ENCODE assay signal across 23 cellular contexts in genomic region chr18:13070460-13070859, GRCh38.
DNase-seq lines count a peak whose midpoint lies in the region; ATAC-seq, FAIRE-seq and TF ChIP-seq lines count a peak whose summit lies in the region.
"Had no signal": no experiment of that assay in that cellular context is flagged by ENCODE, and none has a peak within 500 bp of the region (broad histone marks: within the 10 kb centered on the region; RNA-seq: fewer than 3 reads in every experiment).

No MANE protein-coding gene starts in this region.

- 85 to 94% (median 90%) methylated on average over 5 of the region's 5 CpGs for WGBS in small intestine, 3 donors

- no peak overlapping the region for H3K4me3 Mint-ChIP-seq in activated naive CD4-positive, alpha-beta T cell treated with anti-CD3 and anti-CD28 coated beads, Interleukin-2, amount 10 ng/mL, durations not matched to agents 7 days and 5 days
- no peak overlapping the region for H3K4me3 Mint-ChIP-seq in stimulated activated effector memory CD8-positive, alpha-beta T cell treated with anti-CD3 and anti-CD28 coated beads, Interleukin-12 subunit alpha, Interleukin-12 subunit beta, amount 100 ng/mL, for 72 hours
- H3K4me3 Mint-ChIP-seq in stimulated activated naive B cell treated with anti-CD40 and anti-IgM and Interleukin-4, amounts not matched to agents 10 μg/mL and 1 μg/mL and 100 μg/mL, for 72 hours = no peak overlapping the region
- H3K4me3 Mint-ChIP-seq: activated CD4-positive, alpha-beta memory T cell treated with anti-CD3 and anti-CD28 coated beads for 36 hours; HFFc6; IgD-negative memory B cell had no signal

- H3K4me1 ChIP-seq in right atrium auricular region = peaks cover 0 to 4% of the 10 kb centered on the region in 2 donors
- H3K4me1 ChIP-seq in small intestine (ENCODE audit: control insufficient read depth in 2 of 2, insufficient read depth in 1 of 2, low read depth in 1 of 2, low read length in 1 of 2) = no peaks in the 10 kb centered on the region

- H3K9me3 ChIP-seq in right atrium auricular region = no peaks in the 10 kb centered on the region
- H3K9me3 ChIP-seq in small intestine (ENCODE audit: control insufficient read depth, low read depth) = no peaks in the 10 kb centered on the region

- H3K4me1 Mint-ChIP-seq in activated naive CD4-positive, alpha-beta T cell treated with anti-CD3 and anti-CD28 coated beads, Interleukin-2, amount 10 ng/mL, durations not matched to agents 7 days and 5 days = peaks cover 12% of the 10 kb centered on the region
- peaks cover 11% of the 10 kb centered on the region for H3K4me1 Mint-ChIP-seq in stimulated activated effector memory CD8-positive, alpha-beta T cell treated with anti-CD3 and anti-CD28 coated beads, Interleukin-12 subunit alpha, Interleukin-12 subunit beta, amount 100 ng/mL, for 72 hours
- peaks cover 9 to 14% of the 10 kb centered on the region in 2 donors for H3K4me1 Mint-ChIP-seq in stimulated activated naive B cell treated with anti-CD40 and anti-IgM and Interleukin-4, amounts not matched to agents 10 μg/mL and 1 μg/mL and 100 μg/mL, for 72 hours

- no peaks in the 10 kb centered on the region for H3K9me3 Mint-ChIP-seq in activated naive CD4-positive, alpha-beta T cell treated with anti-CD3 and anti-CD28 coated beads, Interleukin-2, amount 10 ng/mL, durations not matched to agents 7 days and 5 days
- H3K9me3 Mint-ChIP-seq in stimulated activated effector memory CD8-positive, alpha-beta T cell treated with anti-CD3 and anti-CD28 coated beads, Interleukin-12 subunit alpha, Interleukin-12 subunit beta, amount 100 ng/mL, for 72 hours = no peaks in the 10 kb centered on the region
- no peaks in the 10 kb centered on the region for H3K9me3 Mint-ChIP-seq in stimulated activated naive B cell treated with anti-CD40 and anti-IgM and Interleukin-4, amounts not matched to agents 10 μg/mL and 1 μg/mL and 100 μg/mL, for 72 hours
- H3K9me3 Mint-ChIP-seq: activated CD4-positive, alpha-beta memory T cell treated with anti-CD3 and anti-CD28 coated beads for 36 hours; HFFc6; IgD-negative memory B cell had no signal

- no peak for FAIRE-seq in small intestine (lab: Jason Lieb, UNC)
- FAIRE-seq: A204.1, GM12878 had no signal

- CTCF ChIA-PET in activated naive CD4-positive, alpha-beta T cell treated with anti-CD3 and anti-CD28 coated beads, Interleukin-2, amount 10 ng/mL, durations not matched to agents 7 days and 5 days (lab: Charles Lee) = no interaction called here

- TF ChIP-seq CTCF in choroid plexus epithelial cell (conservative IDR thresholded peaks at IDR 0.05; ENCODE audit: low read depth, low read length) (no peak), right atrium auricular region (IDR thresholded peaks at IDR 0.05) (no peak)

- H3K27ac Mint-ChIP-seq in activated naive CD4-positive, alpha-beta T cell treated with anti-CD3 and anti-CD28 coated beads, Interleukin-2, amount 10 ng/mL, durations not matched to agents 7 days and 5 days = peak overlapping the region; percentile 69
- peak overlapping the region; percentile 50 for H3K27ac Mint-ChIP-seq in stimulated activated effector memory CD8-positive, alpha-beta T cell treated with anti-CD3 and anti-CD28 coated beads, Interleukin-12 subunit alpha, Interleukin-12 subunit beta, amount 100 ng/mL, for 72 hours
- H3K27ac Mint-ChIP-seq in stimulated activated naive B cell treated with anti-CD40 and anti-IgM and Interleukin-4, amounts not matched to agents 10 μg/mL and 1 μg/mL and 100 μg/mL, for 72 hours = no peak overlapping the region
- H3K27ac Mint-ChIP-seq: activated CD4-positive, alpha-beta memory T cell treated with anti-CD3 and anti-CD28 coated beads for 36 hours; HFFc6; IgD-negative memory B cell had no signal

- DNase-seq in activated naive CD4-positive, alpha-beta T cell treated with anti-CD3 and anti-CD28 coated beads, Interleukin-2, amount 10 ng/mL, durations not matched to agents 7 days and 5 days = no peak
- DNase-seq in activated naive CD4-positive, alpha-beta T cell treated with Interleukin-2 at 50 U/mL for 16 hours = no peak
- DNase-seq in choroid plexus epithelial cell (ENCODE audit: low read depth) = peak; percentile 55
- DNase-seq in right atrium auricular region (ENCODE audit: low spot score) = no peak
- no peak for DNase-seq in stimulated activated effector memory CD8-positive, alpha-beta T cell treated with anti-CD3 and anti-CD28 coated beads, Interleukin-12 subunit alpha, Interleukin-12 subunit beta, amount 100 ng/mL, for 72 hours (ENCODE audit: low spot score in 2 of 2)
- DNase-seq in COR-L47 (lab: John Stamatoyannopoulos, UW) = no peak
- DNase-seq in stimulated activated naive B cell treated with anti-CD40 and anti-IgM and Interleukin-4, amounts not matched to agents 10 μg/mL and 1 μg/mL and 100 μg/mL, for 72 hours = no peak
- DNase-seq in small intestine = no peak
- DNase-seq: activated CD4-positive, alpha-beta memory T cell treated with anti-CD3 and anti-CD28 coated beads for 36 hours; cerebellar nuclear complex; GDM1; head of caudate nucleus; HFFc6; NCI-H187; NCI-H774; occipital lobe; PC-3; retina had no signal

- no peak for ATAC-seq in stimulated activated effector memory CD8-positive, alpha-beta T cell treated with anti-CD3 and anti-CD28 coated beads, Interleukin-12 subunit alpha, Interleukin-12 subunit beta, amount 100 ng/mL, for 72 hours
- ATAC-seq in stimulated activated naive B cell treated with anti-CD40 and anti-IgM and Interleukin-4, amounts not matched to agents 10 μg/mL and 1 μg/mL and 100 μg/mL, for 72 hours (replicated peaks) = no peak
- ATAC-seq: GM12878, PC-3 had no signal

- peaks cover 54% of the 10 kb centered on the region for H3K36me3 ChIP-seq in right atrium auricular region
- peaks cover 12 to 27% of the 10 kb centered on the region in 2 donors for H3K36me3 ChIP-seq in small intestine (ENCODE audit: control insufficient read depth in 2 of 2, insufficient read depth in 2 of 2, low read length in 2 of 2)

- no peaks in the 10 kb centered on the region for H3K27me3 Mint-ChIP-seq in activated naive CD4-positive, alpha-beta T cell treated with anti-CD3 and anti-CD28 coated beads, Interleukin-2, amount 10 ng/mL, durations not matched to agents 7 days and 5 days
- no peaks in the 10 kb centered on the region for H3K27me3 Mint-ChIP-seq in stimulated activated naive B cell treated with anti-CD40 and anti-IgM and Interleukin-4, amounts not matched to agents 10 μg/mL and 1 μg/mL and 100 μg/mL, for 72 hours
- H3K27me3 Mint-ChIP-seq: activated CD4-positive, alpha-beta memory T cell treated with anti-CD3 and anti-CD28 coated beads for 36 hours; IgD-negative memory B cell had no signal

- H3K27me3 ChIP-seq in right atrium auricular region (no peaks in the 10 kb centered on the region), small intestine (ENCODE audit: control insufficient read depth in 2 of 2, insufficient read depth in 2 of 2, low read length in 2 of 2) (no peaks in the 10 kb centered on the region)

- H3K36me3 Mint-ChIP-seq in activated naive CD4-positive, alpha-beta T cell treated with anti-CD3 and anti-CD28 coated beads, Interleukin-2, amount 10 ng/mL, durations not matched to agents 7 days and 5 days = peaks cover 74% of the 10 kb centered on the region
- H3K36me3 Mint-ChIP-seq in stimulated activated effector memory CD8-positive, alpha-beta T cell treated with anti-CD3 and anti-CD28 coated beads, Interleukin-12 subunit alpha, Interleukin-12 subunit beta, amount 100 ng/mL, for 72 hours = peaks cover 93% of the 10 kb centered on the region
- H3K36me3 Mint-ChIP-seq in stimulated activated naive B cell treated with anti-CD40 and anti-IgM and Interleukin-4, amounts not matched to agents 10 μg/mL and 1 μg/mL and 100 μg/mL, for 72 hours = peaks cover 28 to 62% of the 10 kb centered on the region in 2 donors

- H3K4me3 ChIP-seq in choroid plexus epithelial cell (ENCODE audit: low read depth, low read length) (no peak overlapping the region), right atrium auricular region (no peak overlapping the region), small intestine (ENCODE audit: low read depth in 1 of 2, low read length in 2 of 2) (no peak overlapping the region)
- H3K4me3 ChIP-seq: GM12878, lung had no signal

- H3K27ac ChIP-seq in right atrium auricular region (peak overlapping the region; percentile 13 to 16), small intestine (ENCODE audit: low read depth in 1 of 2, low read length in 1 of 2) (no peak overlapping the region)
- H3K27ac ChIP-seq: C4-2B had no signal

Comparison
In these comparisons a context has a peak if more than half of its experiments do, and no peak if none do; other contexts are left out.
1. H3K27ac ChIP-seq: peak in right atrium auricular region (2 of 2); none in small intestine (0 of 2).